In genomic region chr9:130556396-130557076, GRCh38 we compare ENCODE assay signal across 29 cellular contexts.
"Had no signal": no experiment of that assay in that cellular context is flagged by ENCODE, and none has a peak within 500 bp of the region (broad histone marks: within the 10 kb centered on the region; RNA-seq: fewer than 3 reads in every experiment).

No MANE protein-coding gene starts in this region.

- H3K27me3 ChIP-seq: body of pancreas, colonic mucosa, hepatocyte, ovary, uterus had no signal

- H3K9me3 ChIP-seq: body of pancreas, colonic mucosa, gastrocnemius medialis, prostate gland, sigmoid colon, uterus had no signal

- H3K4me3 Mint-ChIP-seq: activated naive CD8-positive, alpha-beta T cell; activated T-cell treated with anti-CD3 and anti-CD28 coated beads, Interleukin-2, amount 50 U/mL, for 72 hours; naive thymus-derived CD8-positive, alpha-beta T cell; stimulated activated memory B cell treated with anti-CD40 and anti-IgM and Interleukin-4, amounts not matched to agents 10 μg/mL and 1 μg/mL and 100 μg/mL, for 72 hours; stimulated activated naive CD8-positive, alpha-beta T cell treated with anti-CD3 and anti-CD28 coated beads, Interleukin-15, amount 100 ng/mL, for 72 hours; type B pancreatic cell had no signal

- H3K9me3 Mint-ChIP-seq: activated T-cell treated with anti-CD3 and anti-CD28 coated beads, Interleukin-2, amount 50 U/mL, for 72 hours; naive thymus-derived CD8-positive, alpha-beta T cell; stimulated activated naive CD8-positive, alpha-beta T cell treated with anti-CD3 and anti-CD28 coated beads, Interleukin-15, amount 100 ng/mL, for 72 hours; type B pancreatic cell had no signal

- H3K4me1 ChIP-seq: body of pancreas, colonic mucosa, gastrocnemius medialis, prostate gland, sigmoid colon, uterus had no signal

- H3K79me2 ChIP-seq: hepatocyte had no signal

- H3K4me3 ChIP-seq: body of pancreas, colonic mucosa, gastrocnemius medialis, hepatocyte, ovary, prostate gland, sigmoid colon, uterus had no signal

- H3K36me3 Mint-ChIP-seq: activated naive CD8-positive, alpha-beta T cell; naive thymus-derived CD8-positive, alpha-beta T cell; stimulated activated memory B cell treated with anti-CD40 and anti-IgM and Interleukin-4, amounts not matched to agents 10 μg/mL and 1 μg/mL and 100 μg/mL, for 72 hours; type B pancreatic cell had no signal

- H3K4me2 ChIP-seq: hepatocyte had no signal

- H3K36me3 ChIP-seq: colonic mucosa, gastrocnemius medialis, ovary, prostate gland, sigmoid colon, uterus had no signal

- H3K27ac ChIP-seq: body of pancreas, colonic mucosa, gastrocnemius medialis, hepatocyte, ovary, prostate gland, sigmoid colon, uterus had no signal

- FAIRE-seq: keratinocyte, small intestine had no signal

- H3K4me1 Mint-ChIP-seq: naive thymus-derived CD8-positive, alpha-beta T cell; stimulated activated memory B cell treated with anti-CD40 and anti-IgM and Interleukin-4, amounts not matched to agents 10 μg/mL and 1 μg/mL and 100 μg/mL, for 72 hours; stimulated activated naive CD8-positive, alpha-beta T cell treated with anti-CD3 and anti-CD28 coated beads, Interleukin-15, amount 100 ng/mL, for 72 hours had no signal

- H2AFZ ChIP-seq: hepatocyte had no signal

- ATAC-seq: activated T-cell treated with anti-CD3 and anti-CD28 coated beads, Interleukin-2, amount 50 U/mL, for 72 hours; body of pancreas; gastrocnemius medialis; left colon; naive thymus-derived CD8-positive, alpha-beta T cell; stimulated activated memory B cell treated with anti-CD40 and anti-IgM and Interleukin-4, amounts not matched to agents 10 μg/mL and 1 μg/mL and 100 μg/mL, for 72 hours; stimulated activated naive CD8-positive, alpha-beta T cell treated with anti-CD3 and anti-CD28 coated beads, Interleukin-15, amount 100 ng/mL, for 72 hours had no signal

- DNase-seq: activated CD4-positive, alpha-beta T cell treated with anti-CD3 and anti-CD28 coated beads for 4 hours; activated CD4-positive, alpha-beta T cell treated with anti-CD3 and anti-CD28 coated beads, Interleukin-2, amount 50 U/mL, for 4 hours; activated naive CD4-positive, alpha-beta T cell treated with Interleukin-2 at 50 U/mL for 16 hours; activated T-cell treated with anti-CD3 and anti-CD28 coated beads for 4 hours; activated T-cell treated with anti-CD3 and anti-CD28 coated beads, Interleukin-2, amount 50 U/mL, for 72 hours; anterior cingulate cortex; body of pancreas; colonic mucosa; effector memory CD4-positive, alpha-beta T cell; gastrocnemius medialis; left colon; mesenchymal stem cell; naive thymus-derived CD8-positive, alpha-beta T cell; ovary; retina; sigmoid colon; small intestine; stimulated activated CD4-positive, alpha-beta T cell treated with anti-CD3 and anti-CD28 coated beads, Interleukin-1b, Interleukin-23, amount 100 ng/mL, for 48 hours; stimulated activated CD4-positive, alpha-beta T cell treated with anti-CD3 and anti-CD28 coated beads, Interleukin-4, amount 100 ng/mL, for 4 hours; stimulated activated CD8-positive, alpha-beta memory T cell treated with anti-CD3 and anti-CD28 coated beads, Interleukin-4, amount 100 ng/mL, for 48 hours; stimulated activated naive CD8-positive, alpha-beta T cell treated with anti-CD3 and anti-CD28 coated beads, Interleukin-15, amount 100 ng/mL, for 72 hours; substantia nigra; uterus had no signal

- H3K27ac Mint-ChIP-seq: activated naive CD8-positive, alpha-beta T cell; activated T-cell treated with anti-CD3 and anti-CD28 coated beads, Interleukin-2, amount 50 U/mL, for 72 hours; stimulated activated memory B cell treated with anti-CD40 and anti-IgM and Interleukin-4, amounts not matched to agents 10 μg/mL and 1 μg/mL and 100 μg/mL, for 72 hours; type B pancreatic cell had no signal
